Comparison of ENCODE assay signal across 1 cellular context in genomic region chr20:10367425-10367920, GRCh38.
TF ChIP-seq lines count a peak whose summit lies in the region.

No MANE protein-coding gene starts in this region.

TF ChIP-seq in GM23338, 12 proteins besides CTCF, POLR2A, EP300 and RAD21 (continued from another document):
- no peak for TF ChIP-seq ZNF462 (CRISPR knock-in tag; IDR thresholded peaks at IDR 0.05)
